17 cellular contexts compared by ENCODE assay signal in genomic region chr2:9364373-9364772, GRCh38. TPM values are rescaled to one million over a fixed set of nuclear protein-coding genes. Genes with fewer than 3 reads are reported as not detected.
A peak's percentile ranks its signal among the peaks of the same experiment; 100 is the strongest.
DNase-seq lines count a peak whose midpoint lies in the region; ATAC-seq and TF ChIP-seq lines count a peak whose summit lies in the region.
"Had no signal": no experiment of that assay in that cellular context is flagged by ENCODE, and none has a peak within 500 bp of the region (broad histone marks: within the 10 kb centered on the region; RNA-seq: fewer than 3 reads in every experiment).

No MANE protein-coding gene starts in this region.

- H3K27ac ChIP-seq in cardiac muscle cell: peak overlapping the region; percentile 93
- H3K27ac ChIP-seq in smooth muscle cell (ENCODE audit: low read depth): peak overlapping the region; percentile 75
- H3K27ac ChIP-seq in aorta (ENCODE audit: low read depth in 1 of 2, low read length in 2 of 2): no peak overlapping the region
- H3K27ac ChIP-seq: C4-2B, HL-60 had no signal

- H3K27ac Mint-ChIP-seq in WTC11 (0 out of 2 replicates have a peak overlapping the region, but pooled peaks have one; percentile 74), endothelial cell (ENCODE audit: unreplicated experiment) (peak overlapping the region; percentile 36)
- H3K27ac Mint-ChIP-seq: CD4-positive, alpha-beta T cell had no signal

- H3K4me3 ChIP-seq in cardiac muscle cell (no peak overlapping the region), smooth muscle cell (no peak overlapping the region), aorta (ENCODE audit: low read length in 2 of 2) (no peak overlapping the region)
- H3K4me3 ChIP-seq: HAP-1 had no signal

- H3K9ac ChIP-seq in smooth muscle cell (ENCODE audit: low read depth): no peak overlapping the region

- no peak overlapping the region for H3K4me3 Mint-ChIP-seq in WTC11
- no peak overlapping the region for H3K4me3 Mint-ChIP-seq in endothelial cell (ENCODE audit: unreplicated experiment)
- H3K4me3 Mint-ChIP-seq: CD4-positive, alpha-beta T cell; IgD-negative memory B cell had no signal

- no peak for ATAC-seq in left ventricle myocardium superior
- ATAC-seq in WTC11: no peak
- no peak for ATAC-seq in HG03139 (IDR thresholded peaks at IDR 0.05; ENCODE audit: unreplicated experiment)
- ATAC-seq in aorta (ENCODE audit: low FRiP score): no peak

- H3K36me3 Mint-ChIP-seq in WTC11 (peaks cover 9% of the 10 kb centered on the region), endothelial cell (ENCODE audit: low read depth, unreplicated experiment) (peaks cover 38% of the 10 kb centered on the region)

- H3K27me3 Mint-ChIP-seq in WTC11 (ENCODE audit: low read depth) (no peaks in the 10 kb centered on the region), endothelial cell (ENCODE audit: unreplicated experiment) (peaks cover 4% of the 10 kb centered on the region)

- H3K4me1 ChIP-seq in cardiac muscle cell (ENCODE audit: low read depth): peaks cover 19% of the 10 kb centered on the region
- no peaks in the 10 kb centered on the region for H3K4me1 ChIP-seq in smooth muscle cell (ENCODE audit: low read depth)
- no peaks in the 10 kb centered on the region for H3K4me1 ChIP-seq in aorta (ENCODE audit: control insufficient read depth in 1 of 2, insufficient read depth in 2 of 2, low read length in 2 of 2)

- WGBS in smooth muscle cell (ENCODE audit: low lambda C conversion rate): 66% methylated on average over 4 of the region's 4 CpGs
- 70 to 74% methylated on average over 4 of the region's 4 CpGs for WGBS in aorta, 2 donors

- no peak overlapping the region for H3K4me2 ChIP-seq in smooth muscle cell

- H2AFZ ChIP-seq in smooth muscle cell (ENCODE audit: low read depth): no peak overlapping the region

- H3K9me3 ChIP-seq in cardiac muscle cell (ENCODE audit: low read depth) (no peaks in the 10 kb centered on the region), smooth muscle cell (replicated peaks; ENCODE audit: low read depth) (no peaks in the 10 kb centered on the region), aorta (ENCODE audit: control insufficient read depth, low read length) (no peaks in the 10 kb centered on the region)
- H3K9me3 ChIP-seq: Caco-2, HAP-1 had no signal

- POLR2A ChIA-PET in WTC11 (lab: Charles Lee): no interaction called here

- intact Hi-C loops in left ventricle myocardium superior (cut with micrococcal nuclease): no loop called here
- intact Hi-C loops in aorta (cut with DNase I): no loop called here

- no peaks in the 10 kb centered on the region for H4K20me1 ChIP-seq in smooth muscle cell (ENCODE audit: low read depth)

- H3K27me3 ChIP-seq in cardiac muscle cell (no peaks in the 10 kb centered on the region), smooth muscle cell (ENCODE audit: low read depth) (no peaks in the 10 kb centered on the region), aorta (ENCODE audit: control insufficient read depth in 1 of 2, insufficient read depth in 2 of 2, low read length in 1 of 2) (no peaks in the 10 kb centered on the region)

- H3F3A ChIP-seq in smooth muscle cell (ENCODE audit: low read depth): no peaks in the 10 kb centered on the region

- DNase-seq in cardiac muscle cell (ENCODE audit: low read depth in 1 of 2, low spot score in 1 of 2): no peak
- no peak for DNase-seq in left ventricle myocardium superior
- no peak for DNase-seq in WTC11 (ENCODE audit: low spot score)
- DNase-seq in endothelial cell (ENCODE audit: low spot score): no peak
- DNase-seq in smooth muscle cell (lab: John Stamatoyannopoulos, UW; ENCODE audit: unreplicated experiment): no peak
- DNase-seq in aorta: no peak
- no peak for DNase-seq in NCI-H774 (lab: John Stamatoyannopoulos, UW)
- DNase-seq: 8988T; AML-193; Caco-2; CD4-positive, alpha-beta T cell; KG1 had no signal

- CTCF ChIA-PET in WTC11 (lab: Charles Lee): interaction anchor here (1.3 kb wide), 1 partner anchor 225 kb away, joined by 3 read pairs; no protein-coding TSS in a partner anchor

- no peaks in the 10 kb centered on the region for H3K79me2 ChIP-seq in smooth muscle cell (ENCODE audit: low read depth)

- H3K4me1 Mint-ChIP-seq in WTC11 (peaks cover 8% of the 10 kb centered on the region; the same call in 1 of the 2 replicates), endothelial cell (ENCODE audit: unreplicated experiment) (peaks cover 17% of the 10 kb centered on the region)
- H3K4me1 Mint-ChIP-seq: IgD-negative memory B cell had no signal

- TF ChIP-seq CTCF in cardiac muscle cell (IDR thresholded peaks at IDR 0.05; ENCODE audit: low read depth, low read length): no peak
- TF ChIP-seq CTCF in WTC11 (IDR thresholded peaks at IDR 0.05): no peak
- TF ChIP-seq CTCF in endothelial cell (IDR thresholded peaks at IDR 0.05; ENCODE audit: unreplicated experiment): no peak
- TF ChIP-seq CTCF in smooth muscle cell (IDR thresholded peaks at IDR 0.05; ENCODE audit: borderline replicate concordance, insufficient read depth, poor library complexity, severe bottlenecking): no peak

- H3K9me3 Mint-ChIP-seq in WTC11 (no peaks in the 10 kb centered on the region), endothelial cell (ENCODE audit: unreplicated experiment) (no peaks in the 10 kb centered on the region)
- H3K9me3 Mint-ChIP-seq: CD4-positive, alpha-beta T cell had no signal

- H3K36me3 ChIP-seq in cardiac muscle cell (peaks cover 9% of the 10 kb centered on the region), smooth muscle cell (ENCODE audit: low read depth) (no peaks in the 10 kb centered on the region), aorta (ENCODE audit: control insufficient read depth in 1 of 2, insufficient read depth in 2 of 2, low read length in 1 of 2) (peaks cover 0 to 6% of the 10 kb centered on the region in 2 donors)

TF ChIP-seq in WTC11, 78 proteins besides CTCF, POLR2A, EP300 and RAD21 (continues in another document):
- no peak for TF ChIP-seq ZNF281 (CRISPR knock-in tag; IDR thresholded peaks at IDR 0.05)
- no peak for TF ChIP-seq FOXJ3 (CRISPR knock-in tag; IDR thresholded peaks at IDR 0.05; ENCODE audit: borderline replicate concordance)
- TF ChIP-seq TEAD1 (CRISPR knock-in tag; IDR thresholded peaks at IDR 0.05): no peak
- no peak for TF ChIP-seq JUN (CRISPR knock-in tag; IDR thresholded peaks at IDR 0.05)
- TF ChIP-seq SOX15 (CRISPR knock-in tag; IDR thresholded peaks at IDR 0.05): no peak
- no peak for TF ChIP-seq ERG (CRISPR knock-in tag; IDR thresholded peaks at IDR 0.05)
- TF ChIP-seq ZNF263 (CRISPR knock-in tag; IDR thresholded peaks at IDR 0.05; ENCODE audit: low read depth): no peak
- no peak for TF ChIP-seq ZMAT4 (CRISPR knock-in tag; IDR thresholded peaks at IDR 0.05)

RNA-seq across cellular contexts. Expression of gene ITGB1BP1, which starts 59.0 kb away (rescaled TPM):
- total RNA-seq in cardiac muscle cell (30.9 and 35.5 TPM in 2 replicates), left ventricle myocardium superior (102 TPM), WTC11 (2021) (32.7 to 44.0 TPM (median 33.8 TPM) in 3 replicates), endothelial cell (ENCODE audit: unreplicated experiment) (97.3 TPM), smooth muscle cell (40.2 and 53.9 TPM in 2 replicates), aorta (100 to 1,000 TPM; 112 to 121 TPM)
- polyA plus RNA-seq in cardiac muscle cell (107 and 138 TPM in 2 replicates), smooth muscle cell (138 and 142 TPM in 2 replicates), aorta (100 to 1,000 TPM; 151 to 168 TPM)

RNA-seq across cellular contexts. Expression of gene CPSF3, which starts 59.1 kb away (rescaled TPM):
- total RNA-seq in cardiac muscle cell (45.9 and 57.4 TPM in 2 replicates), left ventricle myocardium superior (15.5 TPM), WTC11 (2021) (83.7 to 88.4 TPM (median 84.2 TPM) in 3 replicates), endothelial cell (ENCODE audit: unreplicated experiment) (55.2 TPM), smooth muscle cell (42.7 and 52.6 TPM in 2 replicates), aorta (10 to 100 TPM; 16.2 to 20.4 TPM)
- polyA plus RNA-seq in cardiac muscle cell (57.5 and 75.5 TPM in 2 replicates), smooth muscle cell (30.1 and 30.3 TPM in 2 replicates), aorta (10 to 100 TPM; 12.9 to 13.2 TPM)

Comparison
In these comparisons a context has a peak if more than half of its experiments do, and no peak if none do; other contexts are left out.
1. H3K27ac ChIP-seq: peak in cardiac muscle cell (single experiment) and smooth muscle cell (single experiment); none in aorta (0 of 2).